23 cellular contexts compared by ENCODE assay signal in the genomic region with DNA sequence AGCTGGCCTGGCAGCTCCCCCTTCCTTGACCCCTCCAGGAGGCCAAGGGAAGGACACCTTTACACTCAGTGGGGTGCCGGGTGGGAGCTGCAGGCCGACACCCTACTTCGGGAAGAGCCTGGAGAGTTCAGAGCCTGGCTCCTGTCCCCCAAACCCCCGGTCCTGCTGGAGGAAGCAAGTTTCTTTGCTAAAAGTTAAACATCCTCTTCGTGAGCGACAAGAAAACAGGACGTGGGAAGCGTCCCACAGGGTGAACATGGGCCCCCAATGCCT. TPM values are rescaled to one million over a fixed set of nuclear protein-coding genes. Genes with fewer than 3 reads are reported as not detected.
DNase-seq lines count a peak whose midpoint lies in the region; ATAC-seq and TF ChIP-seq lines count a peak whose summit lies in the region.
"Had no signal": no experiment of that assay in that cellular context is flagged by ENCODE, and none has a peak within 500 bp of the region (broad histone marks: within the 10 kb centered on the region; RNA-seq: fewer than 3 reads in every experiment).

No MANE protein-coding gene starts in this region.

- peaks cover 9% of the 10 kb centered on the region for H3K4me1 ChIP-seq in A673 (ENCODE audit: insufficient read depth, low read length, poor library complexity, severe bottlenecking)
- H3K4me1 ChIP-seq in HUES64 (ENCODE audit: insufficient read depth, low read length), result peaks cover 23% of the 10 kb centered on the region; the same call in 1 of the 2 replicates
- peaks cover 9% of the 10 kb centered on the region for H3K4me1 ChIP-seq in ectodermal cell (ENCODE audit: control insufficient read depth, insufficient read depth, low read length)
- peaks cover 6% of the 10 kb centered on the region for H3K4me1 ChIP-seq in mesodermal cell (ENCODE audit: control insufficient read depth, insufficient read depth, low read length, poor library complexity, severe bottlenecking)
- H3K4me1 ChIP-seq: Peyer's patch had no signal

- H3K27ac Mint-ChIP-seq in T-helper 2 cell treated with Interferon-gamma antibody and Interleukin-4, amounts not matched to agents 5 μg/mL and 100 μg/mL, for 36 hours, result no peak overlapping the region
- H3K27ac Mint-ChIP-seq: activated CD4-positive, alpha-beta T cell treated with anti-CD3 and anti-CD28 coated beads, Interleukin-2, amount 10 ng/mL, durations not matched to agents 7 days and 5 days; activated naive CD4-positive, alpha-beta T cell treated with anti-CD3 and anti-CD28 coated beads, Interleukin-2, amount 50 U/mL, for 72 hours; CD4-positive, alpha-beta T cell; mesothelial cell of epicardium; stimulated activated naive B cell treated with anti-CD40 and anti-IgM and Interleukin-4, amounts not matched to agents 10 μg/mL and 1 μg/mL and 100 μg/mL, for 72 hours had no signal

- H3K36me3 ChIP-seq in A673 (ENCODE audit: insufficient read depth, low read length, poor library complexity, severe bottlenecking) (no peaks in the 10 kb centered on the region), HUES64 (ENCODE audit: insufficient read depth, low read length) (peaks cover 2% of the 10 kb centered on the region; the same call in 1 of the 2 replicates), ectodermal cell (ENCODE audit: control insufficient read depth, insufficient read depth, low read length) (no peaks in the 10 kb centered on the region), mesodermal cell (ENCODE audit: control insufficient read depth, insufficient read depth, low read length) (peaks cover 9% of the 10 kb centered on the region)
- H3K36me3 ChIP-seq: left ventricle myocardium inferior, Peyer's patch had no signal

- H3K27me3 Mint-ChIP-seq in T-helper 2 cell treated with Interferon-gamma antibody and Interleukin-4, amounts not matched to agents 5 μg/mL and 100 μg/mL, for 36 hours (ENCODE audit: low read depth), result no peaks in the 10 kb centered on the region
- H3K27me3 Mint-ChIP-seq: activated CD4-positive, alpha-beta T cell treated with anti-CD3 and anti-CD28 coated beads, Interleukin-2, amount 10 ng/mL, durations not matched to agents 7 days and 5 days; CD4-positive, alpha-beta T cell had no signal

- H3K4me3 Mint-ChIP-seq in T-helper 2 cell treated with Interferon-gamma antibody and Interleukin-4, amounts not matched to agents 5 μg/mL and 100 μg/mL, for 36 hours, result no peak overlapping the region
- H3K4me3 Mint-ChIP-seq: activated CD4-positive, alpha-beta T cell treated with anti-CD3 and anti-CD28 coated beads, Interleukin-2, amount 10 ng/mL, durations not matched to agents 7 days and 5 days; mesothelial cell of epicardium; stimulated activated naive B cell treated with anti-CD40 and anti-IgM and Interleukin-4, amounts not matched to agents 10 μg/mL and 1 μg/mL and 100 μg/mL, for 72 hours had no signal

- POLR2A ChIA-PET in A673 (lab: Charles Lee; ENCODE audit: low non-redundant PET), result no interaction called here

- peaks cover 26% of the 10 kb centered on the region for H3K4me1 Mint-ChIP-seq in T-helper 2 cell treated with Interferon-gamma antibody and Interleukin-4, amounts not matched to agents 5 μg/mL and 100 μg/mL, for 36 hours (ENCODE audit: low read depth)

- H3K36me3 Mint-ChIP-seq in T-helper 2 cell treated with Interferon-gamma antibody and Interleukin-4, amounts not matched to agents 5 μg/mL and 100 μg/mL, for 36 hours (ENCODE audit: low read depth), result peaks cover 20% of the 10 kb centered on the region

- intact Hi-C loops in A673 (cut with micrococcal nuclease; ENCODE audit: unreplicated experiment), result no loop called here

- H3K4me3 ChIP-seq in A673 (ENCODE audit: low read depth, low read length, poor library complexity, severe bottlenecking), result no peak overlapping the region
- 0 out of 2 replicates have a peak overlapping the region, but pooled peaks have one; percentile 15 for H3K4me3 ChIP-seq in HUES64 (ENCODE audit: low read length)
- H3K4me3 ChIP-seq in ectodermal cell (ENCODE audit: insufficient read depth, low read depth, low read length), result no peak overlapping the region
- no peak overlapping the region for H3K4me3 ChIP-seq in mesodermal cell (ENCODE audit: extremely low read depth, insufficient read depth, low read length, poor library complexity, severe bottlenecking)
- H3K4me3 ChIP-seq: GM23248, left ventricle myocardium inferior, Peyer's patch had no signal

- no peak for TF ChIP-seq CTCF in A673 (conservative IDR thresholded peaks at IDR 0.05; ENCODE audit: low read depth, low read length)

- ATAC-seq in HG03025 (IDR thresholded peaks at IDR 0.05; ENCODE audit: low FRiP score, unreplicated experiment), result no peak
- ATAC-seq: activated naive CD4-positive, alpha-beta T cell treated with anti-CD3 and anti-CD28 coated beads, Interleukin-2, amount 50 U/mL, for 72 hours; stimulated activated naive B cell treated with anti-CD40 and anti-IgM and Interleukin-4, amounts not matched to agents 10 μg/mL and 1 μg/mL and 100 μg/mL, for 72 hours had no signal

- peak overlapping the region; percentile 70 for H3K27ac ChIP-seq in A673 (ENCODE audit: low read depth, low read length, poor library complexity, severe bottlenecking)
- peak overlapping the region; percentile 82 for H3K27ac ChIP-seq in HUES64 (ENCODE audit: low read depth, low read length)
- H3K27ac ChIP-seq in ectodermal cell (ENCODE audit: insufficient read depth, low read depth, low read length, poor library complexity, severe bottlenecking), result peak overlapping the region; percentile 8
- H3K27ac ChIP-seq in mesodermal cell (ENCODE audit: low read depth, low read length, severe bottlenecking), result peak overlapping the region; percentile 62
- H3K27ac ChIP-seq: left ventricle myocardium inferior, Peyer's patch had no signal

- H3K27me3 ChIP-seq in A673 (replicated peaks; ENCODE audit: insufficient read depth, low read depth, low read length, poor library complexity) (no peaks in the 10 kb centered on the region), HUES64 (ENCODE audit: insufficient read depth, low read length) (no peaks in the 10 kb centered on the region), ectodermal cell (ENCODE audit: control insufficient read depth, insufficient read depth, low read length, poor library complexity, severe bottlenecking) (no peaks in the 10 kb centered on the region)
- H3K27me3 ChIP-seq: Peyer's patch had no signal

- BruUV-seq in A673 (replicated peaks; lab: Mats Ljungman, UMichigan), result no TSS peak

- no peak for DNase-seq in A673 (ENCODE audit: low spot score)
- no peak for DNase-seq in T-helper 2 cell treated with Interferon-gamma antibody and Interleukin-4, amounts not matched to agents 5 μg/mL and 100 μg/mL, for 36 hours (ENCODE audit: low spot score)
- DNase-seq in G401 (ENCODE audit: low spot score), result no peak
- DNase-seq in SHP77 treated with DMSO at 0.1 percent for 48 hours (lab: John Stamatoyannopoulos, UW), result no peak
- DNase-seq: activated effector memory CD4-positive, alpha-beta T cell treated with Interleukin-2 at 50 U/mL for 16 hours; CD4-positive, alpha-beta T cell; effector CD8-positive, alpha-beta T cell; Karpas-422; left ventricle myocardium inferior; NCI-H1417 treated with DMSO at 0.1 percent for 48 hours; NCI-H2107; NCI-H345; Peyer's patch; SIG-M5; stimulated activated naive B cell treated with anti-CD40 and anti-IgM and Interleukin-4, amounts not matched to agents 10 μg/mL and 1 μg/mL and 100 μg/mL, for 72 hours had no signal

- H3K9ac ChIP-seq in HUES64 (ENCODE audit: low read depth, low read length), result no peak overlapping the region

- in situ Hi-C loops in G401 (cut with HindIII; ENCODE audit: low sequenced_read_pairs), result no loop called here

- no peaks in the 10 kb centered on the region for H3K9me3 Mint-ChIP-seq in T-helper 2 cell treated with Interferon-gamma antibody and Interleukin-4, amounts not matched to agents 5 μg/mL and 100 μg/mL, for 36 hours
- H3K9me3 Mint-ChIP-seq: activated CD4-positive, alpha-beta T cell treated with anti-CD3 and anti-CD28 coated beads, Interleukin-2, amount 10 ng/mL, durations not matched to agents 7 days and 5 days; activated naive CD4-positive, alpha-beta T cell treated with anti-CD3 and anti-CD28 coated beads, Interleukin-2, amount 50 U/mL, for 72 hours; CD4-positive, alpha-beta T cell; stimulated activated naive B cell treated with anti-CD40 and anti-IgM and Interleukin-4, amounts not matched to agents 10 μg/mL and 1 μg/mL and 100 μg/mL, for 72 hours had no signal

- H3K9me3 ChIP-seq in A673 (ENCODE audit: low read depth, low read length, poor library complexity, severe bottlenecking), result no peaks in the 10 kb centered on the region
- H3K9me3 ChIP-seq in HUES64 (ENCODE audit: insufficient read depth, low read depth, low read length), result no peaks in the 10 kb centered on the region
- no peaks in the 10 kb centered on the region for H3K9me3 ChIP-seq in ectodermal cell (ENCODE audit: control insufficient read depth, low read length)
- H3K9me3 ChIP-seq in mesodermal cell (ENCODE audit: control insufficient read depth, low read length), result no peaks in the 10 kb centered on the region
- H3K9me3 ChIP-seq: left ventricle myocardium inferior, Peyer's patch had no signal

- CTCF ChIA-PET in A673 (lab: Charles Lee), result interaction anchor here (0.6 kb wide), 1 partner anchor 105 kb away, joined by 3 read pairs; no protein-coding TSS in a partner anchor

- WGBS in HUES64, result 33% methylated on average over 8 of the region's 8 CpGs
- WGBS in ectodermal cell, 2 experiments, result 25 to 26% methylated on average over 8 of the region's 8 CpGs
- 47 to 52% methylated on average over 2 to 4 of the region's 8 CpGs for WGBS in mesodermal cell (ENCODE audit: insufficient coverage in 2 of 2), 2 experiments

RNA-seq across cellular contexts. Expression of gene FTSJ1, which starts 2.3 kb away (rescaled TPM):
- total RNA-seq in A673 (2021), result 58.3 and 61.3 TPM in 2 replicates
- polyA plus RNA-seq in HUES64 (2013, experiment 1 of 2), result 40.3 TPM
- polyA plus RNA-seq in HUES64 (2013, experiment 2 of 2), result 41.1 TPM
- polyA plus RNA-seq in ectodermal cell (2013, experiment 1 of 4), result 42.8 TPM
- 41.4 TPM for polyA plus RNA-seq in ectodermal cell (2013, experiment 2 of 4)
- polyA plus RNA-seq in ectodermal cell (2013, experiment 3 of 4), result 33.4 TPM
- 38.0 TPM for polyA plus RNA-seq in ectodermal cell (2013, experiment 4 of 4)
- 53.2 TPM for polyA plus RNA-seq in mesodermal cell (2013, experiment 1 of 2)
- 47.2 TPM for polyA plus RNA-seq in mesodermal cell (2013, experiment 2 of 2)
- 38.7 and 64.6 TPM in 2 replicates for total RNA-seq in G401 (2014; rRNA removed; shearing (Covaris generic))

RNA-seq across cellular contexts. Expression of gene SLC38A5, which starts 3.6 kb away (rescaled TPM):
- total RNA-seq in A673 (2021), result 98.9 and 112 TPM in 2 replicates
- 36.1 TPM for polyA plus RNA-seq in HUES64 (2013, experiment 1 of 2)
- 24.5 TPM for polyA plus RNA-seq in HUES64 (2013, experiment 2 of 2)
- polyA plus RNA-seq in ectodermal cell (2013, experiment 1 of 4), result 11.6 TPM
- 14.1 TPM for polyA plus RNA-seq in ectodermal cell (2013, experiment 2 of 4)
- 7.0 TPM for polyA plus RNA-seq in ectodermal cell (2013, experiment 3 of 4)
- polyA plus RNA-seq in ectodermal cell (2013, experiment 4 of 4), result 8.9 TPM
- 7.7 TPM for polyA plus RNA-seq in mesodermal cell (2013, experiment 1 of 2)
- 3.4 TPM for polyA plus RNA-seq in mesodermal cell (2013, experiment 2 of 2)
- total RNA-seq in G401 (2014; rRNA removed; shearing (Covaris generic)), result 55.7 and 82.7 TPM in 2 replicates

RNA-seq across cellular contexts. Expression of gene PORCN, which starts 35.1 kb away (rescaled TPM):
- total RNA-seq in A673 (2021), result 10.3 and 11.9 TPM in 2 replicates
- polyA plus RNA-seq in HUES64 (2013, experiment 1 of 2), result 10.4 TPM
- 11.5 TPM for polyA plus RNA-seq in HUES64 (2013, experiment 2 of 2)
- 14.6 TPM for polyA plus RNA-seq in ectodermal cell (2013, experiment 1 of 4)
- polyA plus RNA-seq in ectodermal cell (2013, experiment 2 of 4), result 15.3 TPM
- 14.5 TPM for polyA plus RNA-seq in ectodermal cell (2013, experiment 3 of 4)
- polyA plus RNA-seq in ectodermal cell (2013, experiment 4 of 4), result 17.3 TPM
- polyA plus RNA-seq in mesodermal cell (2013, experiment 1 of 2), result 24.8 TPM
- polyA plus RNA-seq in mesodermal cell (2013, experiment 2 of 2), result 18.2 TPM
- total RNA-seq in G401 (2014; rRNA removed; shearing (Covaris generic)), result 3.5 and 11.8 TPM in 2 replicates

RNA-seq across cellular contexts. Expression of gene EBP, which starts 48.0 kb away (rescaled TPM):
- 152 and 155 TPM in 2 replicates for total RNA-seq in A673 (2021)
- polyA plus RNA-seq in HUES64 (2013, experiment 1 of 2), result 174 TPM
- polyA plus RNA-seq in HUES64 (2013, experiment 2 of 2), result 175 TPM
- 129 TPM for polyA plus RNA-seq in ectodermal cell (2013, experiment 1 of 4)
- 123 TPM for polyA plus RNA-seq in ectodermal cell (2013, experiment 2 of 4)
- 118 TPM for polyA plus RNA-seq in ectodermal cell (2013, experiment 3 of 4)
- 123 TPM for polyA plus RNA-seq in ectodermal cell (2013, experiment 4 of 4)
- polyA plus RNA-seq in mesodermal cell (2013, experiment 1 of 2), result 157 TPM
- polyA plus RNA-seq in mesodermal cell (2013, experiment 2 of 2), result 126 TPM
- total RNA-seq in G401 (2014; rRNA removed; shearing (Covaris generic)), result 87.4 and 107 TPM in 2 replicates

Comparison
In these comparisons a context has a peak if more than half of its experiments do, and no peak if none do; other contexts are left out.
1. H3K27ac ChIP-seq: peak in every context shown above with its lines; median percentile 82 in HUES64; 70 in A673; 62 in mesodermal cell; 8 in ectodermal cell.